In genomic region chr1:110173466-110174117, GRCh38 we compare ENCODE assay signal across 28 cellular contexts. TPM values are rescaled to one million over a fixed set of nuclear protein-coding genes. Genes with fewer than 3 reads are reported as not detected.
DNase-seq lines count a peak whose midpoint lies in the region; ATAC-seq and TF ChIP-seq lines count a peak whose summit lies in the region.
"Had no signal": no experiment of that assay in that cellular context is flagged by ENCODE, and none has a peak within 500 bp of the region (broad histone marks: within the 10 kb centered on the region; RNA-seq: fewer than 3 reads in every experiment).

No MANE protein-coding gene starts in this region.

- H3K9me3 Mint-ChIP-seq in HFFc6 (no peaks in the 10 kb centered on the region), glutamatergic neuron (ENCODE audit: unreplicated experiment) (peaks cover 22% of the 10 kb centered on the region)
- H3K9me3 Mint-ChIP-seq: activated CD8-positive, alpha-beta T cell treated with anti-CD3 and anti-CD28 coated beads for 36 hours; activated naive CD4-positive, alpha-beta T cell treated with anti-CD3 and anti-CD28 coated beads for 36 hours; immature natural killer cell had no signal

- TF ChIP-seq POLR2A in ovary (IDR thresholded peaks at IDR 0.05): no peak

- WGBS in trophoblast cell (ENCODE audit: extremely low coverage, insufficient coverage, insufficient read length): no CpG with 5 or more reads among the region's 15 CpGs
- 51 to 56% (median 56%) methylated on average over 15 of the region's 15 CpGs for WGBS in ovary, 3 donors

- H3K36me3 Mint-ChIP-seq in HFFc6 (ENCODE audit: low read depth): no peaks in the 10 kb centered on the region
- peaks cover 3% of the 10 kb centered on the region for H3K36me3 Mint-ChIP-seq in glutamatergic neuron (ENCODE audit: unreplicated experiment)
- H3K36me3 Mint-ChIP-seq: immature natural killer cell had no signal

- TF ChIP-seq CTCF in HFFc6 (IDR thresholded peaks at IDR 0.05) (peak; percentile 28; the same call in 1 of the 2 replicates), glutamatergic neuron (IDR thresholded peaks at IDR 0.05; ENCODE audit: partially characterized antibody, unreplicated experiment) (no peak), ovary (IDR thresholded peaks at IDR 0.05) (no peak)

- no peak overlapping the region for H3K4me3 ChIP-seq in trophoblast cell (ENCODE audit: low read depth, low read length)
- no peak overlapping the region for H3K4me3 ChIP-seq in ovary
- H3K4me3 ChIP-seq: esophagus squamous epithelium, left ventricle myocardium inferior, vagina had no signal

- H3K4me3 Mint-ChIP-seq in HFFc6 (peak overlapping the region; percentile 23; the same call in 1 of the 2 replicates), glutamatergic neuron (ENCODE audit: unreplicated experiment) (no peak overlapping the region)
- H3K4me3 Mint-ChIP-seq: activated CD8-positive, alpha-beta T cell treated with anti-CD3 and anti-CD28 coated beads for 36 hours; activated naive CD4-positive, alpha-beta T cell treated with anti-CD3 and anti-CD28 coated beads for 36 hours; immature natural killer cell had no signal

- DNase-seq in AG20443 (ENCODE audit: low spot score) (peak; percentile 58), HFFc6 (peak; percentile 62), glutamatergic neuron (no peak), trophoblast cell (peak; percentile 59 to 85), SW 1271 (lab: John Stamatoyannopoulos, UW) (no peak), ovary (no peak), NCI-H1694 treated with DMSO at 0.1 percent for 48 hours (lab: John Stamatoyannopoulos, UW) (no peak)
- DNase-seq: activated CD8-positive, alpha-beta T cell treated with anti-CD3 and anti-CD28 coated beads for 36 hours; activated naive CD4-positive, alpha-beta T cell treated with anti-CD3 and anti-CD28 coated beads for 36 hours; activated T-cell treated with anti-CD3 and anti-CD28 coated beads, Interleukin-2, amount 50 U/mL, for 1 hour; AML-193; aorta; cerebellar nuclear complex; effector CD4-positive, alpha-beta T cell; esophagus squamous epithelium; head of caudate nucleus; immature natural killer cell; left ventricle myocardium inferior; NCI-H1417 treated with DMSO at 0.1 percent for 48 hours; NCI-H524 treated with DMSO at 0.1 percent for 48 hours; retina; T-helper 9 cell had no signal

- no peak overlapping the region for H4K12ac ChIP-seq in trophoblast cell (ENCODE audit: low read depth, low read length)

- H4K91ac ChIP-seq in trophoblast cell (ENCODE audit: low read depth, low read length): no peak overlapping the region

- no peak overlapping the region for H2AK5ac ChIP-seq in trophoblast cell (ENCODE audit: low read length)

- H3K4me2 ChIP-seq in trophoblast cell (ENCODE audit: low read length): no peak overlapping the region

- H3K27ac Mint-ChIP-seq in HFFc6 (peak overlapping the region; percentile 59; the same call in 1 of the 2 replicates), glutamatergic neuron (ENCODE audit: unreplicated experiment) (peak overlapping the region; percentile 57)
- H3K27ac Mint-ChIP-seq: activated CD8-positive, alpha-beta T cell treated with anti-CD3 and anti-CD28 coated beads for 36 hours; activated naive CD4-positive, alpha-beta T cell treated with anti-CD3 and anti-CD28 coated beads for 36 hours; immature natural killer cell had no signal

- H3K18ac ChIP-seq in trophoblast cell (ENCODE audit: low read length): no peak overlapping the region

- no peaks in the 10 kb centered on the region for H3K27me3 ChIP-seq in trophoblast cell (ENCODE audit: insufficient read depth, low read length)
- H3K27me3 ChIP-seq in ovary: no peaks in the 10 kb centered on the region
- H3K27me3 ChIP-seq: vagina had no signal

- no peak overlapping the region for H3K9ac ChIP-seq in trophoblast cell (ENCODE audit: low read length)

- TF ChIP-seq EP300 in ovary (IDR thresholded peaks at IDR 0.05): no peak

- no peaks in the 10 kb centered on the region for H3K9me3 ChIP-seq in trophoblast cell (ENCODE audit: insufficient read depth, low read depth, low read length)
- H3K9me3 ChIP-seq in ovary: no peaks in the 10 kb centered on the region
- H3K9me3 ChIP-seq: esophagus squamous epithelium, neutrophil, vagina had no signal

- H3K27ac ChIP-seq in trophoblast cell (ENCODE audit: low read depth, low read length) (no peak overlapping the region), ovary (no peak overlapping the region)
- H3K27ac ChIP-seq: esophagus squamous epithelium, left ventricle myocardium inferior, neutrophil, RWPE1, vagina had no signal

- H3K4me1 ChIP-seq in trophoblast cell (ENCODE audit: control insufficient read depth in 1 of 2, insufficient read depth in 2 of 2, low read length in 2 of 2) (peaks cover 5 to 12% of the 10 kb centered on the region in 2 experiments), ovary (ENCODE audit: insufficient read depth) (no peaks in the 10 kb centered on the region)
- H3K4me1 ChIP-seq: vagina had no signal

- no peak overlapping the region for H2AFZ ChIP-seq in trophoblast cell (ENCODE audit: insufficient read depth, low read length, poor library complexity)

- no peak overlapping the region for H2BK120ac ChIP-seq in trophoblast cell (ENCODE audit: insufficient read depth, low read length, poor library complexity)

- H3K4ac ChIP-seq in trophoblast cell (ENCODE audit: low read depth, low read length): no peak overlapping the region

- H3K4me1 Mint-ChIP-seq in HFFc6 (ENCODE audit: low read depth) (peaks cover 18% of the 10 kb centered on the region), glutamatergic neuron (ENCODE audit: low read depth, unreplicated experiment) (peaks cover 38% of the 10 kb centered on the region)
- H3K4me1 Mint-ChIP-seq: immature natural killer cell had no signal

- intact Hi-C loops in ovary (cut with DNase I): no loop called here

- H3K27me3 Mint-ChIP-seq in HFFc6 (ENCODE audit: insufficient read depth) (peaks cover 11% of the 10 kb centered on the region), glutamatergic neuron (ENCODE audit: unreplicated experiment) (peaks cover 21% of the 10 kb centered on the region)

- H3K23ac ChIP-seq in trophoblast cell (ENCODE audit: low read length): no peak overlapping the region

- H3K36me3 ChIP-seq in trophoblast cell (ENCODE audit: control insufficient read depth in 1 of 2, insufficient read depth in 2 of 2, low read length in 2 of 2) (no peaks in the 10 kb centered on the region), ovary (no peaks in the 10 kb centered on the region)
- H3K36me3 ChIP-seq: esophagus squamous epithelium, left ventricle myocardium inferior, neutrophil, vagina had no signal

- H3K79me1 ChIP-seq in trophoblast cell (ENCODE audit: low read length): no peaks in the 10 kb centered on the region

- no peaks in the 10 kb centered on the region for H3K79me2 ChIP-seq in trophoblast cell (ENCODE audit: control insufficient read depth, insufficient read depth, low read length, poor library complexity)

- no peak overlapping the region for H3K14ac ChIP-seq in trophoblast cell (ENCODE audit: low read length)

- ATAC-seq in GM21423 (IDR thresholded peaks at IDR 0.05; ENCODE audit: unreplicated experiment): no peak
- ATAC-seq: activated CD8-positive, alpha-beta T cell treated with anti-CD3 and anti-CD28 coated beads for 36 hours; SK-N-SH treated with all-trans-retinoic acid at 6 μM for 48 hours had no signal

- H2BK5ac ChIP-seq in trophoblast cell (ENCODE audit: low read depth, low read length, poor library complexity): no peak overlapping the region

- H2BK12ac ChIP-seq in trophoblast cell (ENCODE audit: low read length): no peak overlapping the region

- H4K8ac ChIP-seq in trophoblast cell (ENCODE audit: low read depth, low read length): no peak overlapping the region

RNA-seq across cellular contexts. Expression of gene SLC6A17, which starts 23.3 kb away (rescaled TPM):
- 1 to 10 TPM; 1.7 to 5.3 (median 2.0) TPM for total RNA-seq in HFFc6 (2021; fragmentation: NEBNext Ultra II Directional; extraction: Animal tissue kit (Norgen Biotek cat#: 25700))
- total RNA-seq in glutamatergic neuron (ENCODE audit: unreplicated experiment) (6.4 TPM), ovary (under 1 TPM in 4 of 7 donors, not detected in 3; 0.05 to 0.15 (median 0.05) TPM)
- 0.04 and 0.07 TPM in 2 replicates for polyA plus RNA-seq in trophoblast cell (2013)
- polyA plus RNA-seq in ovary: under 1 TPM; 0.03 to 0.06 TPM
- total RNA-seq: left ventricle myocardium inferior, MCF 10A had no signal
- polyA plus RNA-seq: immature natural killer cell had no signal

RNA-seq across cellular contexts. Expression of gene KCNC4, which starts 36.5 kb away (rescaled TPM):
- 10 to 100 TPM in 4 of 6 experiments, 1 to 10 TPM in 2; 8.8 to 22.6 (median 11.2) TPM for total RNA-seq in HFFc6 (2021; fragmentation: NEBNext Ultra II Directional; extraction: Animal tissue kit (Norgen Biotek cat#: 25700))
- 9.7 TPM for total RNA-seq in glutamatergic neuron (ENCODE audit: unreplicated experiment)
- 0.83 and 1.00 TPM in 2 replicates for polyA plus RNA-seq in trophoblast cell (2013)
- total RNA-seq in ovary: 10 to 100 TPM in 5 of 7 donors, 1 to 10 TPM in 2; 5.5 to 18.0 (median 14.2) TPM
- polyA plus RNA-seq in ovary: 1 to 10 TPM; 3.2 to 5.0 TPM

Comparison
In these comparisons a context has a peak if more than half of its experiments do, and no peak if none do; other contexts are left out.
1. DNase-seq: peak in AG20443 (single experiment), HFFc6 (single experiment) and trophoblast cell (2 of 2); none in glutamatergic neuron (single experiment), SW 1271 (0 of 2), ovary (0 of 5) and NCI-H1694 treated with DMSO at 0.1 percent for 48 hours (single experiment).